Comparison of ENCODE assay signal across 1 cellular context in genomic region chr13:114282143-114282685, GRCh38.
TF ChIP-seq lines count a peak whose summit lies in the region.

No MANE protein-coding gene starts in this region.

TF ChIP-seq in HEK293, 187 proteins besides CTCF, POLR2A, EP300 and RAD21 (continued from another document and continues in another):
- TF ChIP-seq ZBTB10 (tag by site-specific recombination; IDR thresholded peaks at IDR 0.05) (no peak), PRDM10 (tag by site-specific recombination; IDR thresholded peaks at IDR 0.05) (no peak), PBX3 (CRISPR knock-in tag; IDR thresholded peaks at IDR 0.05) (no peak), MEIS1 (CRISPR knock-in tag; IDR thresholded peaks at IDR 0.05; ENCODE audit: borderline replicate concordance) (no peak), ZNF548 (tag by site-specific recombination; IDR thresholded peaks at IDR 0.05) (no peak), ZNF138 (tag by site-specific recombination; IDR thresholded peaks at IDR 0.05; ENCODE audit: borderline replicate concordance) (no peak), ZNF398 (tag by site-specific recombination; IDR thresholded peaks at IDR 0.05) (no peak), ZNF776 (tag by site-specific recombination; IDR thresholded peaks at IDR 0.05; ENCODE audit: borderline replicate concordance) (no peak), BCL6B (tag by site-specific recombination; IDR thresholded peaks at IDR 0.05) (no peak), YY1 (tag by site-specific recombination; IDR thresholded peaks at IDR 0.05) (no peak), ZNF23 (tag by site-specific recombination; IDR thresholded peaks at IDR 0.05; ENCODE audit: borderline replicate concordance) (no peak), ZNF660 (tag by site-specific recombination; IDR thresholded peaks at IDR 0.05) (peak; percentile 59; the same call in 1 of the 2 replicates), ZNF423 (tag by site-specific recombination; IDR thresholded peaks at IDR 0.05) (no peak), ZNF785 (tag by site-specific recombination; IDR thresholded peaks at IDR 0.05) (no peak), KLF10 (tag by site-specific recombination; IDR thresholded peaks at IDR 0.05) (no peak; the same call in 1 of the 2 replicates), OSR2 (tag by site-specific recombination; IDR thresholded peaks at IDR 0.05) (no peak), ZBTB49 (tag by site-specific recombination; IDR thresholded peaks at IDR 0.05; ENCODE audit: low read depth) (no peak), ZNF121 (tag by site-specific recombination; IDR thresholded peaks at IDR 0.05) (no peak), ZNF214 (tag by site-specific recombination; IDR thresholded peaks at IDR 0.05; ENCODE audit: borderline replicate concordance) (no peak), ZNF843 (tag by site-specific recombination; IDR thresholded peaks at IDR 0.05) (no peak), KLF9 (tag by site-specific recombination; IDR thresholded peaks at IDR 0.05; ENCODE audit: low read depth) (no peak), ZNF629 (tag by site-specific recombination; IDR thresholded peaks at IDR 0.05) (0 out of 2 replicates have a peak, but pooled peaks have one; percentile 27), SALL2 (tag by site-specific recombination; IDR thresholded peaks at IDR 0.05; ENCODE audit: borderline replicate concordance) (no peak), ZNF658 (tag by site-specific recombination; IDR thresholded peaks at IDR 0.05) (no peak), ZNF639 (tag by site-specific recombination; IDR thresholded peaks at IDR 0.05) (no peak), ZNF670 (tag by site-specific recombination; IDR thresholded peaks at IDR 0.05; ENCODE audit: low read depth) (no peak), HOXA7 (CRISPR knock-in tag; IDR thresholded peaks at IDR 0.05; ENCODE audit: borderline replicate concordance) (no peak), ZNF132 (tag by site-specific recombination; IDR thresholded peaks at IDR 0.05; ENCODE audit: borderline replicate concordance) (no peak), TSHZ1 (tag by site-specific recombination; IDR thresholded peaks at IDR 0.05; ENCODE audit: borderline replicate concordance) (no peak), ZBTB26 (tag by site-specific recombination; optimal IDR thresholded peaks at IDR 0.05) (peak; percentile 24), SETDB1 (IDR thresholded peaks at IDR 0.05; ENCODE audit: insufficient read length, low read length) (no peak), ATF2 (tag by site-specific recombination; IDR thresholded peaks at IDR 0.05; ENCODE audit: low read depth) (no peak), ZNF426 (tag by site-specific recombination; IDR thresholded peaks at IDR 0.05) (no peak), ZNF561 (tag by site-specific recombination; IDR thresholded peaks at IDR 0.05; ENCODE audit: borderline replicate concordance) (no peak), ZXDB (tag by site-specific recombination; IDR thresholded peaks at IDR 0.05) (no peak)
